Comparison of ENCODE assay signal across 9 cellular contexts in genomic region chr18:31497404-31497710, GRCh38.
DNase-seq lines count a peak whose midpoint lies in the region; ATAC-seq and TF ChIP-seq lines count a peak whose summit lies in the region.
"Had no signal": no experiment of that assay in that cellular context is flagged by ENCODE, and none has a peak within 500 bp of the region (broad histone marks: within the 10 kb centered on the region; RNA-seq: fewer than 3 reads in every experiment).

No MANE protein-coding gene starts in this region.

- H3K9me3 Mint-ChIP-seq in stimulated activated effector memory CD8-positive, alpha-beta T cell treated with anti-CD3 and anti-CD28 coated beads, Interleukin-12 subunit alpha, Interleukin-12 subunit beta, amount 100 ng/mL, for 72 hours = no peaks in the 10 kb centered on the region

- H3K27ac ChIP-seq in iPS-18a (ENCODE audit: low read length) = no peak overlapping the region

- no peaks in the 10 kb centered on the region for H3K4me1 ChIP-seq in adipocyte (ENCODE audit: control insufficient read depth, insufficient read depth, low read length)
- peaks cover 16% of the 10 kb centered on the region for H3K4me1 ChIP-seq in iPS-18a (ENCODE audit: control insufficient read depth, low read depth, low read length)

- H3K4me1 Mint-ChIP-seq in stimulated activated effector memory CD8-positive, alpha-beta T cell treated with anti-CD3 and anti-CD28 coated beads, Interleukin-12 subunit alpha, Interleukin-12 subunit beta, amount 100 ng/mL, for 72 hours = no peaks in the 10 kb centered on the region

- H3K36me3 ChIP-seq in adipocyte (ENCODE audit: control insufficient read depth, insufficient read depth, low read length, severe bottlenecking) = no peaks in the 10 kb centered on the region
- H3K36me3 ChIP-seq in iPS-18a (ENCODE audit: control insufficient read depth, low read depth, low read length) = no peaks in the 10 kb centered on the region

- H3K9me3 ChIP-seq in adipocyte (ENCODE audit: control insufficient read depth, low read length) (no peaks in the 10 kb centered on the region), iPS-18a (ENCODE audit: control insufficient read depth, low read depth, low read length) (no peaks in the 10 kb centered on the region)

- no peak overlapping the region for H3K27ac Mint-ChIP-seq in stimulated activated effector memory CD8-positive, alpha-beta T cell treated with anti-CD3 and anti-CD28 coated beads, Interleukin-12 subunit alpha, Interleukin-12 subunit beta, amount 100 ng/mL, for 72 hours

- H3K27me3 ChIP-seq in adipocyte (replicated peaks; ENCODE audit: control insufficient read depth, insufficient read depth, low read length) = peaks cover 16% of the 10 kb centered on the region
- peaks cover 11% of the 10 kb centered on the region for H3K27me3 ChIP-seq in iPS-18a (ENCODE audit: control insufficient read depth, insufficient read depth, low read length)

- no peaks in the 10 kb centered on the region for H3K36me3 Mint-ChIP-seq in stimulated activated effector memory CD8-positive, alpha-beta T cell treated with anti-CD3 and anti-CD28 coated beads, Interleukin-12 subunit alpha, Interleukin-12 subunit beta, amount 100 ng/mL, for 72 hours

- no peak overlapping the region for H3K4me3 Mint-ChIP-seq in stimulated activated effector memory CD8-positive, alpha-beta T cell treated with anti-CD3 and anti-CD28 coated beads, Interleukin-12 subunit alpha, Interleukin-12 subunit beta, amount 100 ng/mL, for 72 hours

- ATAC-seq in GM18870 (IDR thresholded peaks at IDR 0.05; ENCODE audit: unreplicated experiment) (peak; percentile 4), GM18517 (IDR thresholded peaks at IDR 0.05; ENCODE audit: unreplicated experiment) (no peak)
- ATAC-seq in stimulated activated effector memory CD8-positive, alpha-beta T cell treated with anti-CD3 and anti-CD28 coated beads, Interleukin-12 subunit alpha, Interleukin-12 subunit beta, amount 100 ng/mL, for 72 hours = no peak

- H3K9ac ChIP-seq in adipocyte (ENCODE audit: low read length) = no peak overlapping the region
- H3K9ac ChIP-seq in iPS-18a (ENCODE audit: low read length) = peak overlapping the region; percentile 96

- no peak for TF ChIP-seq CTCF in retinal pigment epithelial cell (conservative IDR thresholded peaks at IDR 0.05; ENCODE audit: low read depth, low read length)

- H3K4me3 ChIP-seq in adipocyte (ENCODE audit: low read length) (peak overlapping the region; percentile 82), iPS-18a (ENCODE audit: low read length) (peak overlapping the region; percentile 98), retinal pigment epithelial cell (ENCODE audit: low read length) (peak overlapping the region; percentile 90)

- DNase-seq in adipocyte (ENCODE audit: low read depth) (no peak), retinal pigment epithelial cell (ENCODE audit: low read depth) (no peak), GF-D8 (lab: John Stamatoyannopoulos, UW) (no peak), foreskin melanocyte (no peak)
- DNase-seq in stimulated activated effector memory CD8-positive, alpha-beta T cell treated with anti-CD3 and anti-CD28 coated beads, Interleukin-12 subunit alpha, Interleukin-12 subunit beta, amount 100 ng/mL, for 72 hours (ENCODE audit: low spot score in 2 of 2) = no peak
- DNase-seq: NCI-H524 treated with DMSO at 0.1 percent for 48 hours had no signal
